8 cellular contexts compared by ENCODE assay signal in genomic region chr22:41367039-41367679, GRCh38. TPM values are rescaled to one million over a fixed set of nuclear protein-coding genes. Genes with fewer than 3 reads are reported as not detected.
DNase-seq lines count a peak whose midpoint lies in the region; ATAC-seq and TF ChIP-seq lines count a peak whose summit lies in the region.

No MANE protein-coding gene starts in this region.

- TF ChIP-seq CTCF in VCaP (conservative IDR thresholded peaks at IDR 0.05) (peak; percentile 61), fibroblast of pulmonary artery (IDR thresholded peaks at IDR 0.05; ENCODE audit: low read length, missing control alignments) (peak; percentile 54)

- POLR2A ChIA-PET in naive thymus-derived CD8-positive, alpha-beta T cell (lab: Charles Lee): no interaction called here

- peak overlapping the region in 2 of 10 donors; percentile 40 to 43 for H3K27ac Mint-ChIP-seq in naive thymus-derived CD8-positive, alpha-beta T cell

- peak overlapping the region; percentile 80 for H3K27ac ChIP-seq in VCaP

- H3K4me3 Mint-ChIP-seq in naive thymus-derived CD8-positive, alpha-beta T cell: peak overlapping the region in 3 of 10 donors; percentile 10 to 39 (median 14)

- peaks cover 0 to 11% (median 0%) of the 10 kb centered on the region in 4 donors for H3K4me1 Mint-ChIP-seq in naive thymus-derived CD8-positive, alpha-beta T cell

- DNase-seq in activated CD4-positive, alpha-beta T cell treated with anti-CD3 and anti-CD28 coated beads, Interleukin-2, amount 50 U/mL, for 48 hours: peak; percentile 15
- no peak for DNase-seq in activated CD4-positive, alpha-beta T cell treated with anti-CD3 and anti-CD28 coated beads for 4 hours
- DNase-seq in NCI-H2107 treated with DMSO at 0.1 percent for 48 hours (lab: John Stamatoyannopoulos, UW; ENCODE audit: unreplicated experiment): peak; percentile 92
- DNase-seq in fibroblast of pulmonary artery (ENCODE audit: low read depth): peak; percentile 98
- DNase-seq in naive thymus-derived CD8-positive, alpha-beta T cell: peak in 2 of 10 donors; percentile 8 to 15
- no peak for DNase-seq in effector CD4-positive, alpha-beta T cell

- H3K9me3 Mint-ChIP-seq in naive thymus-derived CD8-positive, alpha-beta T cell: no peaks in the 10 kb centered on the region

- H3K36me3 Mint-ChIP-seq in naive thymus-derived CD8-positive, alpha-beta T cell: no peaks in the 10 kb centered on the region

- peak overlapping the region; percentile 24 for H3K4me3 ChIP-seq in fibroblast of pulmonary artery (replicated peaks; ENCODE audit: low read depth, low read length)

- peak; percentile 35 to 57 for ATAC-seq in naive thymus-derived CD8-positive, alpha-beta T cell
- no peak for ATAC-seq in GM21737 (IDR thresholded peaks at IDR 0.05; ENCODE audit: unreplicated experiment)

- H3K27me3 Mint-ChIP-seq in naive thymus-derived CD8-positive, alpha-beta T cell: peaks cover 0 to 16% (median 3%) of the 10 kb centered on the region in 5 donors

RNA-seq across cellular contexts. Expression of gene TEF, which starts 14.6 kb away (rescaled TPM):
- 1 to 10 TPM; 5.2 to 5.9 TPM for total RNA-seq in naive thymus-derived CD8-positive, alpha-beta T cell
- 1 to 10 TPM; 2.0 to 5.7 (median 4.4) TPM for polyA plus RNA-seq in naive thymus-derived CD8-positive, alpha-beta T cell

Comparison
In these comparisons a context has a peak if more than half of its experiments do, and no peak if none do; other contexts are left out.
1. DNase-seq: peak in activated CD4-positive, alpha-beta T cell treated with anti-CD3 and anti-CD28 coated beads, Interleukin-2, amount 50 U/mL, for 48 hours (2 of 2), NCI-H2107 treated with DMSO at 0.1 percent for 48 hours (single experiment) and fibroblast of pulmonary artery (single experiment); none in activated CD4-positive, alpha-beta T cell treated with anti-CD3 and anti-CD28 coated beads for 4 hours (0 of 2) and effector CD4-positive, alpha-beta T cell (single experiment).